Comparison of ENCODE assay signal across 2 cellular contexts in genomic region chr2:62711832-62712494, GRCh38.
A peak's percentile ranks its signal among the peaks of the same experiment; 100 is the strongest.
TF ChIP-seq lines count a peak whose summit lies in the region.

No MANE protein-coding gene starts in this region.

TF ChIP-seq in GM12878, 131 proteins besides CTCF, POLR2A, EP300 and RAD21:
- TF ChIP-seq SIN3A (IDR thresholded peaks at IDR 0.05; ENCODE audit: low read depth, low read length) (no peak), ZBTB33 (IDR thresholded peaks at IDR 0.05) (no peak), CBFB (IDR thresholded peaks at IDR 0.05; ENCODE audit: low read depth) (no peak), BMI1 (IDR thresholded peaks at IDR 0.05; ENCODE audit: borderline replicate concordance) (no peak), BACH1 (IDR thresholded peaks at IDR 0.05; ENCODE audit: borderline replicate concordance) (no peak), SUZ12 (IDR thresholded peaks at IDR 0.05; ENCODE audit: unreplicated experiment) (no peak), HSF1 (IDR thresholded peaks at IDR 0.05; ENCODE audit: low read depth, low read length) (no peak), NKRF (conservative IDR thresholded peaks at IDR 0.05) (no peak), MEF2A (IDR thresholded peaks at IDR 0.05; ENCODE audit: insufficient read depth, low read depth, low read length) (no peak), MAX (IDR thresholded peaks at IDR 0.05; ENCODE audit: low read depth, low read length) (no peak), ATF3 (IDR thresholded peaks at IDR 0.05; ENCODE audit: borderline replicate concordance, extremely low read depth, low read depth, low read length) (no peak), SMAD1 (IDR thresholded peaks at IDR 0.05; ENCODE audit: low read depth, partially characterized antibody) (no peak)
TF ChIP-seq in GM12878: peak in this region for 0.

TF ChIP-seq in HepG2, 621 proteins besides CTCF, POLR2A, EP300 and RAD21 (continues in another document):
- no peak for TF ChIP-seq ZNF839 (CRISPR knock-in tag; IDR thresholded peaks at IDR 0.05; ENCODE audit: borderline replicate concordance)
- TF ChIP-seq ZSCAN12 (CRISPR knock-in tag; IDR thresholded peaks at IDR 0.05), result no peak
- no peak for TF ChIP-seq ZBTB7B (CRISPR knock-in tag; IDR thresholded peaks at IDR 0.05)
- no peak for TF ChIP-seq ZNF230 (CRISPR knock-in tag; IDR thresholded peaks at IDR 0.05)
- no peak for TF ChIP-seq ZNF781 (CRISPR knock-in tag; IDR thresholded peaks at IDR 0.05; ENCODE audit: borderline replicate concordance, not compliant biosample characterization)
- no peak for TF ChIP-seq TFDP2 (CRISPR knock-in tag; IDR thresholded peaks at IDR 0.05)
- no peak for TF ChIP-seq ATRX (CRISPR knock-in tag; IDR thresholded peaks at IDR 0.05; ENCODE audit: borderline replicate concordance)
- no peak for TF ChIP-seq ZNF589 (CRISPR knock-in tag; conservative IDR thresholded peaks at IDR 0.05)
- no peak for TF ChIP-seq SOX13 (IDR thresholded peaks at IDR 0.05)
- peak in 1 of 2 experiments; percentile 68; a peak in 2 of 4 replicates for TF ChIP-seq SOX13 (CRISPR knock-in tag; conservative IDR thresholded peaks at IDR 0.05 in 1 of 2, IDR thresholded peaks at IDR 0.05 in 1 of 2)
- no peak for TF ChIP-seq ZNF354B (CRISPR knock-in tag; IDR thresholded peaks at IDR 0.05)
- TF ChIP-seq ZNF691 (CRISPR knock-in tag; IDR thresholded peaks at IDR 0.05; ENCODE audit: borderline replicate concordance, low read depth), result no peak
- TF ChIP-seq RNF2 (conservative IDR thresholded peaks at IDR 0.05; ENCODE audit: low read depth), result no peak
- TF ChIP-seq ZZZ3 (CRISPR knock-in tag; IDR thresholded peaks at IDR 0.05; ENCODE audit: borderline replicate concordance), result no peak
- TF ChIP-seq NONO (IDR thresholded peaks at IDR 0.05), result no peak
- no peak for TF ChIP-seq NONO (CRISPR knock-in tag; conservative IDR thresholded peaks at IDR 0.05)
- no peak for TF ChIP-seq HMGXB4 (CRISPR knock-in tag; IDR thresholded peaks at IDR 0.05; ENCODE audit: borderline replicate concordance in 1 of 2, low read depth in 1 of 2)
- TF ChIP-seq ZNF318 (CRISPR knock-in tag; IDR thresholded peaks at IDR 0.05), result no peak
- TF ChIP-seq NPAS2 (CRISPR knock-in tag; IDR thresholded peaks at IDR 0.05; ENCODE audit: borderline replicate concordance), result no peak
- TF ChIP-seq CHD2 (IDR thresholded peaks at IDR 0.05; ENCODE audit: low read depth, low read length), result no peak
- TF ChIP-seq ZNF629 (CRISPR knock-in tag; conservative IDR thresholded peaks at IDR 0.05), result no peak
- no peak for TF ChIP-seq CHD4 (IDR thresholded peaks at IDR 0.05; ENCODE audit: borderline replicate concordance, low read length)
- no peak for TF ChIP-seq ZFP37 (CRISPR knock-in tag; IDR thresholded peaks at IDR 0.05; ENCODE audit: borderline replicate concordance)
- TF ChIP-seq ZMYM2 (CRISPR knock-in tag; IDR thresholded peaks at IDR 0.05), result 0 out of 2 replicates have a peak, but pooled peaks have one; percentile 53
- TF ChIP-seq ARID4A (CRISPR knock-in tag; IDR thresholded peaks at IDR 0.05; ENCODE audit: borderline replicate concordance), result no peak; the same call in 1 of the 2 replicates
- TF ChIP-seq BHLHE40 (IDR thresholded peaks at IDR 0.05; ENCODE audit: low read length), result no peak
- no peak for TF ChIP-seq FIP1L1 (IDR thresholded peaks at IDR 0.05; ENCODE audit: borderline replicate concordance, insufficient read depth, low read depth, low read length)
- no peak for TF ChIP-seq IKZF5 (CRISPR knock-in tag; IDR thresholded peaks at IDR 0.05)
- no peak for TF ChIP-seq ZNF577 (CRISPR knock-in tag; IDR thresholded peaks at IDR 0.05; ENCODE audit: borderline replicate concordance, low read depth)
- TF ChIP-seq MXD3 (CRISPR knock-in tag; IDR thresholded peaks at IDR 0.05), result no peak
- TF ChIP-seq ZBTB33 (CRISPR knock-in tag; IDR thresholded peaks at IDR 0.05), result no peak
- no peak for TF ChIP-seq ZFYVE20 (CRISPR knock-in tag; IDR thresholded peaks at IDR 0.05; ENCODE audit: borderline replicate concordance, low read depth)
